27 cellular contexts compared by ENCODE assay signal in genomic region chr1:20188455-20188817, GRCh38. TPM values are rescaled to one million over a fixed set of nuclear protein-coding genes. Genes with fewer than 3 reads are reported as not detected.
DNase-seq lines count a peak whose midpoint lies in the region; ATAC-seq, FAIRE-seq and TF ChIP-seq lines count a peak whose summit lies in the region.
"Had no signal": no experiment of that assay in that cellular context is flagged by ENCODE, and none has a peak within 500 bp of the region (broad histone marks: within the 10 kb centered on the region; RNA-seq: fewer than 3 reads in every experiment).

No MANE protein-coding gene starts in this region.

- CTCF ChIA-PET in HEK293 (lab: Yijun Ruan, JAX) = interaction anchor here (0.8 to 1.6 kb wide), 5 partner anchors 11 to 253 kb away, joined by 4 to 5 read pairs (median 4); no protein-coding TSS in a partner anchor
- CTCF ChIA-PET in PC-9 (lab: Charles Lee) = no interaction called here
- CTCF ChIA-PET in CD8-positive, alpha-beta T cell (lab: Charles Lee) = interaction anchor here (0.9 to 1.7 kb wide), 3 partner anchors 24 to 35 kb away, joined by 4 read pairs; no protein-coding TSS in a partner anchor

- H2AFZ ChIP-seq in PC-9 = no peak overlapping the region

- TF ChIP-seq CTCF in HEK293 (tag by site-specific recombination; IDR thresholded peaks at IDR 0.05) (no peak), PC-9 (conservative IDR thresholded peaks at IDR 0.05) (no peak), esophagus muscularis mucosa (IDR thresholded peaks at IDR 0.05) (no peak), mesothelial cell of epicardium (IDR thresholded peaks at IDR 0.05; ENCODE audit: unreplicated experiment) (no peak)
- TF ChIP-seq CTCF in CD8-positive, alpha-beta T cell (IDR thresholded peaks at IDR 0.05) = no peak

- no TSS peak for BruUV-seq in PC-9 (replicated peaks; lab: Mats Ljungman, UMichigan)

- peak overlapping the region in 8 of 11 experiments; percentile 8 to 92 (median 32); a peak in 10 of 22 replicates for H3K9ac ChIP-seq in BLaER1 treated with 17β-estradiol and CSF1 and Interleukin-3, amounts not matched to agents 10 nM and 100 nM

- 59% methylated on average over 4 of the region's 4 CpGs for WGBS in esophagus muscularis mucosa

- no peaks in the 10 kb centered on the region for H3K9me3 Mint-ChIP-seq in CD8-positive, alpha-beta T cell
- H3K9me3 Mint-ChIP-seq in mesothelial cell of epicardium = no peaks in the 10 kb centered on the region
- H3K9me3 Mint-ChIP-seq: stimulated activated naive CD8-positive, alpha-beta T cell treated with anti-CD3 and anti-CD28 coated beads, Interleukin-15, amount 100 ng/mL, for 72 hours; WTC11 had no signal

- ATAC-seq in CD8-positive, alpha-beta T cell = no peak
- ATAC-seq: lower lobe of right lung; stimulated activated naive CD8-positive, alpha-beta T cell treated with anti-CD3 and anti-CD28 coated beads, Interleukin-15, amount 100 ng/mL, for 72 hours; WTC11 had no signal

- H3K27me3 ChIP-seq in BLaER1 treated with 17β-estradiol and CSF1 and Interleukin-3, amounts not matched to agents 10 nM and 100 nM = no peaks in the 10 kb centered on the region
- H3K27me3 ChIP-seq in PC-9 (ENCODE audit: insufficient read depth, low read depth) = no peaks in the 10 kb centered on the region
- H3K27me3 ChIP-seq in esophagus muscularis mucosa = peaks cover 0 to 8% (median 0%) of the 10 kb centered on the region in 4 donors
- no peaks in the 10 kb centered on the region for H3K27me3 ChIP-seq in CD8-positive, alpha-beta T cell (ENCODE audit: insufficient read depth, low read length)

- no peaks in the 10 kb centered on the region for H3K9me2 ChIP-seq in PC-9 (ENCODE audit: insufficient read depth)

- H3K4me1 Mint-ChIP-seq in CD8-positive, alpha-beta T cell (ENCODE audit: low read depth) = peaks cover 48% of the 10 kb centered on the region
- H3K4me1 Mint-ChIP-seq in mesothelial cell of epicardium = peaks cover 33% of the 10 kb centered on the region

- H3K36me3 Mint-ChIP-seq in CD8-positive, alpha-beta T cell = no peaks in the 10 kb centered on the region
- peaks cover 3% of the 10 kb centered on the region for H3K36me3 Mint-ChIP-seq in mesothelial cell of epicardium
- H3K36me3 Mint-ChIP-seq: CD4-positive, CD25-positive, alpha-beta regulatory T cell; WTC11 had no signal

- no peak overlapping the region for H3K27ac Mint-ChIP-seq in CD8-positive, alpha-beta T cell
- no peak overlapping the region for H3K27ac Mint-ChIP-seq in mesothelial cell of epicardium
- H3K27ac Mint-ChIP-seq: CD4-positive, CD25-positive, alpha-beta regulatory T cell; WTC11 had no signal

- peak overlapping the region in 9 of 11 experiments; percentile 94 to 97 (median 96); a peak in 16 of 22 replicates for H3K27ac ChIP-seq in BLaER1 treated with 17β-estradiol and CSF1 and Interleukin-3, amounts not matched to agents 10 nM and 100 nM
- no peak overlapping the region for H3K27ac ChIP-seq in HEK293 (ENCODE audit: extremely low read depth, low read depth, low read length)
- H3K27ac ChIP-seq in PC-9 = no peak overlapping the region
- H3K27ac ChIP-seq in esophagus muscularis mucosa (replicated peaks in 1 of 4) = peak overlapping the region; percentile 86 to 93 (median 88)
- H3K27ac ChIP-seq in CD8-positive, alpha-beta T cell (ENCODE audit: low read depth, low read length) = no peak overlapping the region
- H3K27ac ChIP-seq: lower lobe of right lung, neutrophil, RWPE1 had no signal

- peak overlapping the region; percentile 93 to 99 (median 96) for H3K4me2 ChIP-seq in BLaER1 treated with 17β-estradiol and CSF1 and Interleukin-3, amounts not matched to agents 10 nM and 100 nM
- H3K4me2 ChIP-seq in PC-9 = peak overlapping the region; percentile 94

- H3F3A ChIP-seq in PC-9 (ENCODE audit: insufficient read depth, low read depth) = peaks cover 20% of the 10 kb centered on the region; the same call in 1 of the 2 replicates

- H3K9me3 ChIP-seq in BLaER1 treated with 17β-estradiol and CSF1 and Interleukin-3, amounts not matched to agents 10 nM and 100 nM (replicated peaks in 1 of 11) = no peaks in the 10 kb centered on the region
- no peaks in the 10 kb centered on the region for H3K9me3 ChIP-seq in HEK293 (ENCODE audit: control insufficient read depth, insufficient read depth, low read depth, low read length)
- no peaks in the 10 kb centered on the region for H3K9me3 ChIP-seq in PC-9 (ENCODE audit: insufficient read depth, low read depth)
- no peaks in the 10 kb centered on the region for H3K9me3 ChIP-seq in esophagus muscularis mucosa
- H3K9me3 ChIP-seq in CD8-positive, alpha-beta T cell (ENCODE audit: low read length) = no peaks in the 10 kb centered on the region
- H3K9me3 ChIP-seq: lower lobe of right lung, MG63, neutrophil, prostate gland had no signal

- no peak overlapping the region for H3K4me3 Mint-ChIP-seq in CD8-positive, alpha-beta T cell
- no peak overlapping the region for H3K4me3 Mint-ChIP-seq in mesothelial cell of epicardium
- H3K4me3 Mint-ChIP-seq: WTC11 had no signal

- H3K27me3 Mint-ChIP-seq in CD8-positive, alpha-beta T cell (ENCODE audit: low read depth) = no peaks in the 10 kb centered on the region
- peaks cover 27% of the 10 kb centered on the region for H3K27me3 Mint-ChIP-seq in mesothelial cell of epicardium (ENCODE audit: low read depth)

- H3K36me3 ChIP-seq in BLaER1 treated with 17β-estradiol and CSF1 and Interleukin-3, amounts not matched to agents 10 nM and 100 nM = peaks cover 0 to 5% (median 0%) of the 10 kb centered on the region in 11 experiments; a peak in 2 of 22 replicates
- H3K36me3 ChIP-seq in HEK293 (ENCODE audit: control insufficient read depth in 2 of 2, insufficient read depth in 1 of 2, low read length in 2 of 2) (no peaks in the 10 kb centered on the region), PC-9 (ENCODE audit: low read depth) (peaks cover 8% of the 10 kb centered on the region; the same call in 1 of the 2 replicates), esophagus muscularis mucosa (peaks cover 0 to 12% (median 5%) of the 10 kb centered on the region in 4 donors)
- no peaks in the 10 kb centered on the region for H3K36me3 ChIP-seq in CD8-positive, alpha-beta T cell (ENCODE audit: insufficient read depth, low read length)
- H3K36me3 ChIP-seq: lower lobe of right lung, MG63, neutrophil, prostate gland had no signal

- peaks cover 28% of the 10 kb centered on the region for H3K79me2 ChIP-seq in PC-9 (ENCODE audit: low read depth)

- POLR2A ChIA-PET in HEK293 (lab: Yijun Ruan, JAX) (interaction anchor here (1.3 kb wide), 1 partner anchor 9 kb away, joined by 4 read pairs; no protein-coding TSS in a partner anchor), PC-9 (lab: Charles Lee; ENCODE audit: unreplicated experiment) (interaction anchor here (0.7 kb wide), 1 partner anchor 25 kb away, joined by 6 read pairs; no protein-coding TSS in a partner anchor)
- POLR2A ChIA-PET in CD8-positive, alpha-beta T cell (lab: Charles Lee) = interaction anchor here (0.6 to 1.0 kb wide), 2 partner anchors 30 to 51 kb away, joined by 3 read pairs; no protein-coding TSS in a partner anchor

- peak overlapping the region in 1 of 10 experiments; percentile 19; a peak in 1 of 20 replicates for H3K4me3 ChIP-seq in BLaER1 treated with 17β-estradiol and CSF1 and Interleukin-3, amounts not matched to agents 10 nM and 100 nM
- no peak overlapping the region for H3K4me3 ChIP-seq in HEK293 (ENCODE audit: low read depth, low read length)
- no peak overlapping the region for H3K4me3 ChIP-seq in PC-9
- no peak overlapping the region for H3K4me3 ChIP-seq in esophagus muscularis mucosa
- no peak overlapping the region for H3K4me3 ChIP-seq in CD8-positive, alpha-beta T cell (ENCODE audit: low read depth, low read length)
- H3K4me3 ChIP-seq: lower lobe of right lung, MG63, prostate gland had no signal

- no peaks in the 10 kb centered on the region for H4K20me1 ChIP-seq in BLaER1 treated with 17β-estradiol and CSF1 and Interleukin-3, amounts not matched to agents 10 nM and 100 nM
- no peaks in the 10 kb centered on the region for H4K20me1 ChIP-seq in PC-9 (ENCODE audit: insufficient read depth)

- TF ChIP-seq POLR2A in esophagus muscularis mucosa (IDR thresholded peaks at IDR 0.05; ENCODE audit: low read depth) = no peak

- DNase-seq in PC-9 (no peak), esophagus muscularis mucosa (ENCODE audit: extremely low spot score) (no peak), GM19239 (ENCODE audit: insufficient read length, low spot score) (no peak), mesothelial cell of epicardium (ENCODE audit: low spot score in 2 of 2, unreplicated experiment in 2 of 2) (no peak)
- DNase-seq in CD8-positive, alpha-beta T cell = no peak
- DNase-seq: activated gamma-delta T cell treated with Interleukin-2 at 50 U/mL for 16 hours; CD4-positive, CD25-positive, alpha-beta regulatory T cell; DMS 273 treated with DMSO at 0.1 percent for 48 hours; kidney glomerular epithelial cell; lower lobe of right lung; MG63; NCI-H146; NCI-H2171; NCI-H524 treated with DMSO at 0.1 percent for 48 hours; NK-92 treated with Interleukin-12 subunit alpha and Interleukin-12 subunit beta, amount 100 ng/mL, for 24 hours; stimulated activated naive CD8-positive, alpha-beta T cell treated with anti-CD3 and anti-CD28 coated beads, Interleukin-15, amount 100 ng/mL, for 72 hours; trophoblast cell had no signal

- no peak for FAIRE-seq in GM19239 (lab: Jason Lieb, UNC)
- FAIRE-seq: endometrium had no signal

- intact Hi-C loops in PC-9 (cut with micrococcal nuclease; ENCODE audit: unreplicated experiment) (no loop called here), esophagus muscularis mucosa (cut with DNase I) (no loop called here)
- intact Hi-C loops in CD8-positive, alpha-beta T cell (cut with DNase I, micrococcal nuclease) = no loop called here

- no peak for TF ChIP-seq EP300 in esophagus muscularis mucosa (IDR thresholded peaks at IDR 0.05)

- H3K4me1 ChIP-seq in BLaER1 treated with 17β-estradiol and CSF1 and Interleukin-3, amounts not matched to agents 10 nM and 100 nM = peaks cover 72 to 99% (median 90%) of the 10 kb centered on the region in 10 experiments
- H3K4me1 ChIP-seq in HEK293 (ENCODE audit: control insufficient read depth, insufficient read depth, low read length) = no peaks in the 10 kb centered on the region
- H3K4me1 ChIP-seq in PC-9 (replicated peaks; ENCODE audit: insufficient read depth) = peaks cover 42% of the 10 kb centered on the region
- H3K4me1 ChIP-seq in esophagus muscularis mucosa = peaks cover 22 to 91% (median 87%) of the 10 kb centered on the region in 4 donors
- H3K4me1 ChIP-seq in CD8-positive, alpha-beta T cell (ENCODE audit: insufficient read depth, low read length) = peaks cover 35% of the 10 kb centered on the region
- H3K4me1 ChIP-seq: prostate gland had no signal

RNA-seq across cellular contexts. Expression of gene PLA2G2C, which starts 2.1 kb away (rescaled TPM):
- total RNA-seq in PC-9 (2021) = 0.48 and 0.55 TPM in 2 replicates
- under 1 TPM in 3 of 4 donors, not detected in 1; 0.33 to 0.42 (median 0.40) TPM for total RNA-seq in esophagus muscularis mucosa
- not detected for total RNA-seq in CD8-positive, alpha-beta T cell
- total RNA-seq in mesothelial cell of epicardium = 0.24 to 0.50 TPM (median 0.40 TPM) in 3 replicates
- total RNA-seq: CD4-positive, CD25-positive, alpha-beta regulatory T cell; fibroblast of lung; lower lobe of right lung; mucosa of gallbladder; WTC11 had no signal

RNA-seq across cellular contexts. Expression of gene UBXN10, which starts 2.5 kb away (rescaled TPM):
- 9.4 and 11.9 TPM in 2 replicates for total RNA-seq in PC-9 (2021)
- 10 to 100 TPM; 12.2 to 27.9 (median 14.4) TPM for total RNA-seq in esophagus muscularis mucosa
- under 1 TPM; 0.14 to 0.22 TPM for total RNA-seq in CD8-positive, alpha-beta T cell
- total RNA-seq in mesothelial cell of epicardium = 2.2 to 2.6 TPM (median 2.3 TPM) in 3 replicates

RNA-seq across cellular contexts. Expression of gene PLA2G2F, which starts 49.3 kb away (rescaled TPM):
- 0.20 TPM in 1 of 2 replicates, not detected in the other for total RNA-seq in PC-9 (2021)
- total RNA-seq in esophagus muscularis mucosa = not detected
- total RNA-seq in CD8-positive, alpha-beta T cell = not detected
- total RNA-seq in mesothelial cell of epicardium = not detected in 3 replicates
- total RNA-seq: CD4-positive, CD25-positive, alpha-beta regulatory T cell; fibroblast of lung; lower lobe of right lung; T-helper 2 cell treated with Interferon-gamma antibody and Interleukin-4, amounts not matched to agents 100 ng/mL and 5 ng/mL, for 36 hours; WTC11 had no signal

Comparison
In these comparisons a context has a peak if more than half of its experiments do, and no peak if none do; other contexts are left out.
1. H3K27ac ChIP-seq: peak in BLaER1 treated with 17β-estradiol and CSF1 and Interleukin-3, amounts not matched to agents 10 nM and 100 nM (9 of 11) and esophagus muscularis mucosa (4 of 4); none in HEK293 (single experiment), PC-9 (single experiment) and CD8-positive, alpha-beta T cell (single experiment).